In the genomic region with DNA sequence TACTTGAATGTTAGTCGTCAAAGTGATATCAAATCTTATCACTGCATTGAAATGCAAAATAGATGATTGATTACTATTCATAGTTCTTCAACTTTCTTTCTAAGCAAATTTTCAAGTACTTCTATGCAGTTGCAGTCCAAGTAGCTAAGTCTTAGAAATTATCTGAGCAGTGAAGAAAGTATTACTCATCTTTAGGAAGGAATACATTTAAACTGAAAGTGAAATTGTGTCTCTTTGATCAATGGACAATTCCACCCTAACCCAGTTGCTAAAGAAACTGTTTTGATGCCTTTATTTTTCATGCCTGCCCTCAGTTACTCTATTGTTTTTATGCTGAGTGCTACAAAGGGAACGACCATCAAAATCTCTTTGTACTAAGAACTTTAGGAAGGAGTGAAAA, we compare ENCODE assay signal across 21 cellular contexts.
A peak's percentile ranks its signal among the peaks of the same experiment; 100 is the strongest.
DNase-seq lines count a peak whose midpoint lies in the region; ATAC-seq, FAIRE-seq and TF ChIP-seq lines count a peak whose summit lies in the region.
"Had no signal": no experiment of that assay in that cellular context is flagged by ENCODE, and none has a peak within 500 bp of the region (broad histone marks: within the 10 kb centered on the region; RNA-seq: fewer than 3 reads in every experiment).

No MANE protein-coding gene starts in this region.

- H3K27ac Mint-ChIP-seq in CD8-positive, alpha-beta memory T cell: peak overlapping the region in 1 of 8 donors; percentile 8
- H3K27ac Mint-ChIP-seq: activated CD8-positive, alpha-beta T cell treated with anti-CD3 and anti-CD28 coated beads for 36 hours; activated T-helper 1 cell treated with anti-CD3 and anti-CD28 coated beads, Interleukin-12 subunit alpha, Interleukin-12 subunit beta, Interleukin-2, Interleukin-4 antibody, amounts not matched to agents 30 ng/mL and 10 ng/mL and 1 ng/mL, durations not matched to agents 14 hours and 24 hours and 36 hours; stimulated activated naive B cell treated with anti-CD40 and anti-IgM and Interleukin-4, amounts not matched to agents 10 μg/mL and 1 μg/mL and 100 μg/mL, for 72 hours had no signal

- FAIRE-seq in pancreas (lab: Jason Lieb, UNC): no peak
- FAIRE-seq: K562 had no signal

- no peak overlapping the region for H3K4me3 ChIP-seq in CD8-positive, alpha-beta memory T cell (ENCODE audit: low read length)
- H3K4me3 ChIP-seq in adipocyte (ENCODE audit: low read length): peak overlapping the region; percentile 28
- H3K4me3 ChIP-seq in right cardiac atrium (ENCODE audit: low read length): no peak overlapping the region
- no peak overlapping the region for H3K4me3 ChIP-seq in pancreas
- H3K4me3 ChIP-seq: colonic mucosa, esophagus muscularis mucosa, K562, lower lobe of right lung, skin epidermis had no signal

- POLR2A ChIA-PET in CD8-positive, alpha-beta memory T cell (lab: Charles Lee): no interaction called here

- H3K4me1 Mint-ChIP-seq in CD8-positive, alpha-beta memory T cell: peaks cover 0 to 11% (median 6%) of the 10 kb centered on the region in 3 donors
- H3K4me1 Mint-ChIP-seq: stimulated activated naive B cell treated with anti-CD40 and anti-IgM and Interleukin-4, amounts not matched to agents 10 μg/mL and 1 μg/mL and 100 μg/mL, for 72 hours had no signal

- no peaks in the 10 kb centered on the region for H3K27me3 ChIP-seq in CD8-positive, alpha-beta memory T cell (ENCODE audit: insufficient read depth, low read length, poor library complexity, severe bottlenecking)
- H3K27me3 ChIP-seq in adipocyte (replicated peaks; ENCODE audit: control insufficient read depth, insufficient read depth, low read length): no peaks in the 10 kb centered on the region
- no peaks in the 10 kb centered on the region for H3K27me3 ChIP-seq in right cardiac atrium (ENCODE audit: control insufficient read depth, insufficient read depth)
- H3K27me3 ChIP-seq in pancreas: no peaks in the 10 kb centered on the region
- H3K27me3 ChIP-seq: colonic mucosa, esophagus muscularis mucosa had no signal

- no peak overlapping the region for H3K27ac ChIP-seq in CD8-positive, alpha-beta memory T cell (ENCODE audit: low read depth, low read length)
- H3K27ac ChIP-seq in right cardiac atrium (ENCODE audit: low read length) (no peak overlapping the region), pancreas (no peak overlapping the region)
- H3K27ac ChIP-seq: colonic mucosa, esophagus muscularis mucosa, lower lobe of right lung, skin epidermis had no signal

- ATAC-seq in HG03432 (IDR thresholded peaks at IDR 0.05; ENCODE audit: unreplicated experiment) (peak; percentile 79), right cardiac atrium (no peak), pancreas (no peak)
- ATAC-seq: activated CD8-positive, alpha-beta T cell treated with anti-CD3 and anti-CD28 coated beads for 36 hours; K562; lower lobe of right lung; stimulated activated naive B cell treated with anti-CD40 and anti-IgM and Interleukin-4, amounts not matched to agents 10 μg/mL and 1 μg/mL and 100 μg/mL, for 72 hours had no signal

- H3K9me3 Mint-ChIP-seq in CD8-positive, alpha-beta memory T cell: peaks cover 0 to 8% (median 2%) of the 10 kb centered on the region in 5 donors

- H3K36me3 Mint-ChIP-seq in CD8-positive, alpha-beta memory T cell: no peaks in the 10 kb centered on the region
- H3K36me3 Mint-ChIP-seq: stimulated activated naive B cell treated with anti-CD40 and anti-IgM and Interleukin-4, amounts not matched to agents 10 μg/mL and 1 μg/mL and 100 μg/mL, for 72 hours had no signal

- H3K36me3 ChIP-seq in CD8-positive, alpha-beta memory T cell (ENCODE audit: insufficient read depth, low read length): no peaks in the 10 kb centered on the region
- H3K36me3 ChIP-seq in adipocyte (ENCODE audit: control insufficient read depth, insufficient read depth, low read length, severe bottlenecking) (no peaks in the 10 kb centered on the region), pancreas (no peaks in the 10 kb centered on the region)
- H3K36me3 ChIP-seq: colonic mucosa, esophagus muscularis mucosa, lower lobe of right lung had no signal

- no peaks in the 10 kb centered on the region for H3K4me1 ChIP-seq in CD8-positive, alpha-beta memory T cell (ENCODE audit: insufficient read depth, low read length)
- H3K4me1 ChIP-seq in adipocyte (ENCODE audit: control insufficient read depth, insufficient read depth, low read length) (peaks cover 22% of the 10 kb centered on the region), right cardiac atrium (ENCODE audit: control insufficient read depth, insufficient read depth, low read length) (no peaks in the 10 kb centered on the region), pancreas (no peaks in the 10 kb centered on the region)
- H3K4me1 ChIP-seq: colonic mucosa, esophagus muscularis mucosa, lower lobe of right lung had no signal

- H3K4me3 Mint-ChIP-seq in CD8-positive, alpha-beta memory T cell: peak overlapping the region in 4 of 7 donors; percentile 11 to 53 (median 18)
- H3K4me3 Mint-ChIP-seq: activated CD8-positive, alpha-beta T cell treated with anti-CD3 and anti-CD28 coated beads for 36 hours; activated T-helper 1 cell treated with anti-CD3 and anti-CD28 coated beads, Interleukin-12 subunit alpha, Interleukin-12 subunit beta, Interleukin-2, Interleukin-4 antibody, amounts not matched to agents 30 ng/mL and 10 ng/mL and 1 ng/mL, durations not matched to agents 14 hours and 24 hours and 36 hours; stimulated activated naive B cell treated with anti-CD40 and anti-IgM and Interleukin-4, amounts not matched to agents 10 μg/mL and 1 μg/mL and 100 μg/mL, for 72 hours had no signal

- intact Hi-C loops in right cardiac atrium (cut with DNase I) (no loop called here), pancreas (cut with DNase I) (no loop called here)

- no peak overlapping the region for H3K9ac ChIP-seq in adipocyte (ENCODE audit: low read length)

- no peak for TF ChIP-seq CTCF in pancreas (IDR thresholded peaks at IDR 0.05)

- no peaks in the 10 kb centered on the region for H3K9me3 ChIP-seq in CD8-positive, alpha-beta memory T cell (ENCODE audit: low read length)
- H3K9me3 ChIP-seq in adipocyte (ENCODE audit: control insufficient read depth, low read length) (no peaks in the 10 kb centered on the region), right cardiac atrium (ENCODE audit: control insufficient read depth, low read length) (no peaks in the 10 kb centered on the region), pancreas (no peaks in the 10 kb centered on the region)
- H3K9me3 ChIP-seq: colonic mucosa, esophagus muscularis mucosa, lower lobe of right lung had no signal

- no peak for DNase-seq in CD8-positive, alpha-beta memory T cell
- DNase-seq in adipocyte (ENCODE audit: low read depth): peak; percentile 53
- peak; percentile 1 for DNase-seq in glomerular visceral epithelial cell (ENCODE audit: extremely low spot score)
- DNase-seq in AG08396 (ENCODE audit: low spot score): no peak
- no peak for DNase-seq in right cardiac atrium
- DNase-seq in pancreas: no peak
- no peak for DNase-seq in iPS-NIHi11 (ENCODE audit: low spot score)
- DNase-seq: activated CD8-positive, alpha-beta T cell treated with anti-CD3 and anti-CD28 coated beads for 36 hours; Calu3; colonic mucosa; GOT3; lower lobe of right lung; NCI-H1436; NCI-H446 treated with DMSO at 0.1 percent for 48 hours; stimulated activated naive B cell treated with anti-CD40 and anti-IgM and Interleukin-4, amounts not matched to agents 10 μg/mL and 1 μg/mL and 100 μg/mL, for 72 hours; trophoblast cell had no signal

- no peaks in the 10 kb centered on the region for H3K27me3 Mint-ChIP-seq in CD8-positive, alpha-beta memory T cell
- H3K27me3 Mint-ChIP-seq: activated CD8-positive, alpha-beta T cell treated with anti-CD3 and anti-CD28 coated beads for 36 hours; stimulated activated naive B cell treated with anti-CD40 and anti-IgM and Interleukin-4, amounts not matched to agents 10 μg/mL and 1 μg/mL and 100 μg/mL, for 72 hours had no signal

- WGBS in right cardiac atrium: 31% methylated on average over 2 of the region's 2 CpGs
- WGBS in pancreas, 2 donors: 39 to 56% methylated on average over 2 of the region's 2 CpGs

- CTCF ChIA-PET in CD8-positive, alpha-beta memory T cell (lab: Charles Lee): no interaction called here

Comparison
In these comparisons a context has a peak if more than half of its experiments do, and no peak if none do; other contexts are left out.
1. DNase-seq: peak in adipocyte (single experiment) and glomerular visceral epithelial cell (single experiment); none in CD8-positive, alpha-beta memory T cell (0 of 5), AG08396 (single experiment), right cardiac atrium (0 of 3), pancreas (0 of 6) and iPS-NIHi11 (single experiment).